15 cellular contexts compared by ENCODE assay signal in the genomic region with DNA sequence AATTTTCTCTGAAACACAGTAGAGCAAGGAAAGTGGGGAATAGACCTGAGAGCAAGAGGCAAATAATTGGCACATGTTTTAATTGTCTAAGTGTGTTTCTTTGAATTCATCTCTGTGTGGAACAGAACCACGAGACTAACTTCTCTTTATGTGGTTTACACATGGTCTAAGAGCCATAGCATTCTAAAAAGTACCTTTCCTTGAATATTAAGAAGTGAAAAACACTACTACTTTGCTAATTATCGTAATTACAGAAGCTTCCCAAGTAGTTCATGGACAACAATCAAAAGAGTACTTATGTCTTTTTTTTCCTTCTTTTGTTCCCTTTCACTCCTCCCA. TPM values are rescaled to one million over a fixed set of nuclear protein-coding genes. Genes with fewer than 3 reads are reported as not detected.
DNase-seq lines count a peak whose midpoint lies in the region; ATAC-seq, FAIRE-seq and TF ChIP-seq lines count a peak whose summit lies in the region.
"Had no signal": no experiment of that assay in that cellular context is flagged by ENCODE, and none has a peak within 500 bp of the region (broad histone marks: within the 10 kb centered on the region; RNA-seq: fewer than 3 reads in every experiment).

No MANE protein-coding gene starts in this region.

- H3K27ac ChIP-seq in HL-60 (replicated peaks) = peak overlapping the region; percentile 71
- no peak overlapping the region for H3K27ac ChIP-seq in kidney (ENCODE audit: low read depth in 2 of 2, low read length in 2 of 2)
- no peak overlapping the region for H3K27ac ChIP-seq in right atrium auricular region
- H3K27ac ChIP-seq: tibial nerve had no signal

- no peaks in the 10 kb centered on the region for H3K9me3 ChIP-seq in kidney (ENCODE audit: control insufficient read depth in 1 of 2, low read length in 2 of 2)
- no peaks in the 10 kb centered on the region for H3K9me3 ChIP-seq in right atrium auricular region
- H3K9me3 ChIP-seq: tibial nerve had no signal

- intact Hi-C loops in kidney (cut with DNase I) = no loop called here

- FAIRE-seq in kidney (lab: Jason Lieb, UNC) = peak; percentile 32

- no peak overlapping the region for H3K9ac ChIP-seq in kidney (ENCODE audit: low read length in 2 of 2)

- H3K4me1 ChIP-seq in kidney (ENCODE audit: control insufficient read depth in 1 of 2, insufficient read depth in 1 of 2, low read depth in 1 of 2, low read length in 2 of 2) (no peaks in the 10 kb centered on the region), right atrium auricular region (no peaks in the 10 kb centered on the region)
- H3K4me1 ChIP-seq: tibial nerve had no signal

- TF ChIP-seq CTCF in HL-60 (IDR thresholded peaks at IDR 0.05; ENCODE audit: insufficient read depth, low read length) (no peak), kidney (IDR thresholded peaks at IDR 0.05; ENCODE audit: borderline replicate concordance, extremely low read depth, insufficient read depth) (no peak), right atrium auricular region (IDR thresholded peaks at IDR 0.05) (no peak)

- H3K27me3 ChIP-seq in HL-60 (ENCODE audit: insufficient read depth, poor library complexity, severe bottlenecking) = no peaks in the 10 kb centered on the region
- no peaks in the 10 kb centered on the region for H3K27me3 ChIP-seq in right atrium auricular region

- H3K4me3 ChIP-seq in HL-60 (replicated peaks; ENCODE audit: insufficient read depth, low read length) (no peak overlapping the region), kidney (ENCODE audit: low read length in 2 of 2) (no peak overlapping the region), right atrium auricular region (no peak overlapping the region)
- H3K4me3 ChIP-seq: tibial nerve had no signal

- ATAC-seq in GM18505 (IDR thresholded peaks at IDR 0.05; ENCODE audit: unreplicated experiment) (peak; percentile 28), GM19467 (IDR thresholded peaks at IDR 0.05; ENCODE audit: unreplicated experiment) (peak; percentile 1), HG03139 (IDR thresholded peaks at IDR 0.05; ENCODE audit: unreplicated experiment) (no peak)
- ATAC-seq: Right ventricle myocardium inferior had no signal

- no peak for TF ChIP-seq POLR2A in GM18505 (IDR thresholded peaks at IDR 0.05; ENCODE audit: borderline replicate concordance, extremely low read depth, insufficient read depth, insufficient read length)

- no peaks in the 10 kb centered on the region for H3K36me3 ChIP-seq in kidney (ENCODE audit: control insufficient read depth in 1 of 2, insufficient read depth in 2 of 2, low read length in 2 of 2)
- H3K36me3 ChIP-seq in right atrium auricular region = no peaks in the 10 kb centered on the region
- H3K36me3 ChIP-seq: tibial nerve had no signal

- no peak for DNase-seq in HL-60 (ENCODE audit: low read depth in 1 of 2, low spot score in 1 of 2)
- no peak for DNase-seq in kidney
- no peak for DNase-seq in NCI-H524 (lab: John Stamatoyannopoulos, UW)
- no peak for DNase-seq in activated T-cell treated with anti-CD3 and anti-CD28 coated beads for 4 hours
- no peak for DNase-seq in right atrium auricular region (ENCODE audit: low spot score)
- DNase-seq: DMS79, NCI-H2029 treated with DMSO at 0.1 percent for 48 hours had no signal

RNA-seq across cellular contexts. Expression of a gene that starts 2.9 kb away (rescaled TPM):
- 43.7 TPM for total RNA-seq in kidney
- polyA plus RNA-seq in kidney (ENCODE audit: insufficient read depth, low read depth, low replicate concordance) = 3.5 TPM
- 10 to 100 TPM in 1 of 2 donors, 1 to 10 TPM in 1; 4.4 to 19.7 TPM for total RNA-seq in right atrium auricular region
- total RNA-seq: glomerular endothelial cell, lung microvascular endothelial cell, pulmonary artery endothelial cell had no signal
